Comparison of ENCODE assay signal across 1 cellular context in the genomic region with DNA sequence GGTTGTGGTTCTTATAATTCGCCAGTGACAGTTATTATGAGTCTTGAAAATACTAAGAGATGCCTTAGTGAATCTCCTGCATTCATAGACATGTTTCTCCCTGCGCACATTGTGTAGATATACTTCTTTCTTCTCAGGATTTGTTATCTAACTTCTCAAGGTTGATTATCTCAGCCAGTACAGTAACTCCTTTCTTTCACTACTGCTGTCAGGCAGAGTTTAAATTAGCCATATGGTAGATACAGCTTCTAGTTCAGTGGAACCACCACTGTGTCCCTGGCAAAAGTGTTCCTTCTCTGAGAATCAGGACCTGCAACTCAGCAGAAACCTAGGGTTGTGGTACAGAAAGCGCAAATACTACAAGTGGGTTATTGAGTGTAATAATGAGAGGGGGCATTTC.
TF ChIP-seq lines count a peak whose summit lies in the region.

No MANE protein-coding gene starts in this region.

TF ChIP-seq in K562, 482 proteins besides CTCF, POLR2A, EP300 and RAD21 (continued from another document):
- TF ChIP-seq, protein P1, sequence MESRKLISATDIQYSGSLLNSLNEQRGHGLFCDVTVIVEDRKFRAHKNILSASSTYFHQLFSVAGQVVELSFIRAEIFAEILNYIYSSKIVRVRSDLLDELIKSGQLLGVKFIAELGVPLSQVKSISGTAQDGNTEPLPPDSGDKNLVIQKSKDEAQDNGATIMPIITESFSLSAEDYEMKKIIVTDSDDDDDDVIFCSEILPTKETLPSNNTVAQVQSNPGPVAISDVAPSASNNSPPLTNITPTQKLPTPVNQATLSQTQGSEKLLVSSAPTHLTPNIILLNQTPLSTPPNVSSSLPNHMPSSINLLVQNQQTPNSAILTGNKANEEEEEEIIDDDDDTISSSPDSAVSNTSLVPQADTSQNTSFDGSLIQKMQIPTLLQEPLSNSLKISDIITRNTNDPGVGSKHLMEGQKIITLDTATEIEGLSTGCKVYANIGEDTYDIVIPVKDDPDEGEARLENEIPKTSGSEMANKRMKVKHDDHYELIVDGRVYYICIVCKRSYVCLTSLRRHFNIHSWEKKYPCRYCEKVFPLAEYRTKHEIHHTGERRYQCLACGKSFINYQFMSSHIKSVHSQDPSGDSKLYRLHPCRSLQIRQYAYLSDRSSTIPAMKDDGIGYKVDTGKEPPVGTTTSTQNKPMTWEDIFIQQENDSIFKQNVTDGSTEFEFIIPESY (CRISPR knock-in tag; IDR thresholded peaks at IDR 0.05), result no peak
- TF ChIP-seq ELF1 (tag; IDR thresholded peaks at IDR 0.05) (no peak), ZNF197 (CRISPR knock-in tag; IDR thresholded peaks at IDR 0.05; ENCODE audit: low read depth) (no peak), SMARCC2 (IDR thresholded peaks at IDR 0.05; ENCODE audit: low read depth) (no peak), TCF3 (CRISPR knock-in tag; IDR thresholded peaks at IDR 0.05) (peak; percentile 10; the same call in 1 of the 2 replicates), RBM25 (IDR thresholded peaks at IDR 0.05; ENCODE audit: low read depth, low read length, severe bottlenecking) (no peak), ZNF282 (CRISPR knock-in tag; IDR thresholded peaks at IDR 0.05) (no peak), MYC (IDR thresholded peaks at IDR 0.05; ENCODE audit: low read depth, low read length) (no peak), MYC (CRISPR knock-in tag; IDR thresholded peaks at IDR 0.05; ENCODE audit: borderline replicate concordance, low read depth) (no peak), C11orf30 (IDR thresholded peaks at IDR 0.05; ENCODE audit: low read depth) (peak; percentile 32; the same call in 1 of the 2 replicates), NRF1 (conservative IDR thresholded peaks at IDR 0.05 in 1 of 2, IDR thresholded peaks at IDR 0.05 in 1 of 2) (peak; percentile 48 to 54), ELF2 (CRISPR knock-in tag; IDR thresholded peaks at IDR 0.05) (no peak), TEAD4 (IDR thresholded peaks at IDR 0.05; ENCODE audit: low read length) (peak; percentile 66), TEAD4 (CRISPR knock-in tag; IDR thresholded peaks at IDR 0.05; ENCODE audit: borderline replicate concordance) (no peak), TRIM24 (IDR thresholded peaks at IDR 0.05) (0 out of 4 replicates have a peak, but pooled peaks of 1 of the 2 experiments have one; percentile 28), FOXJ2 (tag; IDR thresholded peaks at IDR 0.05) (no peak), CBFA2T2 (conservative IDR thresholded peaks at IDR 0.05) (0 out of 2 replicates have a peak, but pooled peaks have one; percentile 30), TAL1 (IDR thresholded peaks at IDR 0.05) (no peak; the same call in 1 of the 2 replicates), NR1H2 (CRISPR knock-in tag; IDR thresholded peaks at IDR 0.05) (no peak), PYGO2 (tag; IDR thresholded peaks at IDR 0.05) (no peak), HNRNPL (IDR thresholded peaks at IDR 0.05; ENCODE audit: low read depth, low read length) (no peak), ETV1 (tag; conservative IDR thresholded peaks at IDR 0.05; ENCODE audit: low read depth) (no peak), GATA2 (CRISPR knock-in tag; IDR thresholded peaks at IDR 0.05) (no peak), CBFA2T3 (IDR thresholded peaks at IDR 0.05) (peak; percentile 62)
- TF ChIP-seq, protein P2, sequence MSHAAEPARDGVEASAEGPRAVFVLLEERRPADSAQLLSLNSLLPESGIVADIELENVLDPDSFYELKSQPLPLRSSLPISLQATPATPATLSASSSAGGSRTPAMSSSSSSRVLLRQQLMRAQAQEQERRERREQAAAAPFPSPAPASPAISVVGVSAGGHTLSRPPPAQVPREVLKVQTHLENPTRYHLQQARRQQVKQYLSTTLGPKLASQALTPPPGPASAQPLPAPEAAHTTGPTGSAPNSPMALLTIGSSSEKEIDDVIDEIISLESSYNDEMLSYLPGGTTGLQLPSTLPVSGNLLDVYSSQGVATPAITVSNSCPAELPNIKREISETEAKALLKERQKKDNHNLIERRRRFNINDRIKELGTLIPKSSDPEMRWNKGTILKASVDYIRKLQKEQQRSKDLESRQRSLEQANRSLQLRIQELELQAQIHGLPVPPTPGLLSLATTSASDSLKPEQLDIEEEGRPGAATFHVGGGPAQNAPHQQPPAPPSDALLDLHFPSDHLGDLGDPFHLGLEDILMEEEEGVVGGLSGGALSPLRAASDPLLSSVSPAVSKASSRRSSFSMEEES (CRISPR knock-in tag; IDR thresholded peaks at IDR 0.05), result no peak
- TF ChIP-seq, protein P3, sequence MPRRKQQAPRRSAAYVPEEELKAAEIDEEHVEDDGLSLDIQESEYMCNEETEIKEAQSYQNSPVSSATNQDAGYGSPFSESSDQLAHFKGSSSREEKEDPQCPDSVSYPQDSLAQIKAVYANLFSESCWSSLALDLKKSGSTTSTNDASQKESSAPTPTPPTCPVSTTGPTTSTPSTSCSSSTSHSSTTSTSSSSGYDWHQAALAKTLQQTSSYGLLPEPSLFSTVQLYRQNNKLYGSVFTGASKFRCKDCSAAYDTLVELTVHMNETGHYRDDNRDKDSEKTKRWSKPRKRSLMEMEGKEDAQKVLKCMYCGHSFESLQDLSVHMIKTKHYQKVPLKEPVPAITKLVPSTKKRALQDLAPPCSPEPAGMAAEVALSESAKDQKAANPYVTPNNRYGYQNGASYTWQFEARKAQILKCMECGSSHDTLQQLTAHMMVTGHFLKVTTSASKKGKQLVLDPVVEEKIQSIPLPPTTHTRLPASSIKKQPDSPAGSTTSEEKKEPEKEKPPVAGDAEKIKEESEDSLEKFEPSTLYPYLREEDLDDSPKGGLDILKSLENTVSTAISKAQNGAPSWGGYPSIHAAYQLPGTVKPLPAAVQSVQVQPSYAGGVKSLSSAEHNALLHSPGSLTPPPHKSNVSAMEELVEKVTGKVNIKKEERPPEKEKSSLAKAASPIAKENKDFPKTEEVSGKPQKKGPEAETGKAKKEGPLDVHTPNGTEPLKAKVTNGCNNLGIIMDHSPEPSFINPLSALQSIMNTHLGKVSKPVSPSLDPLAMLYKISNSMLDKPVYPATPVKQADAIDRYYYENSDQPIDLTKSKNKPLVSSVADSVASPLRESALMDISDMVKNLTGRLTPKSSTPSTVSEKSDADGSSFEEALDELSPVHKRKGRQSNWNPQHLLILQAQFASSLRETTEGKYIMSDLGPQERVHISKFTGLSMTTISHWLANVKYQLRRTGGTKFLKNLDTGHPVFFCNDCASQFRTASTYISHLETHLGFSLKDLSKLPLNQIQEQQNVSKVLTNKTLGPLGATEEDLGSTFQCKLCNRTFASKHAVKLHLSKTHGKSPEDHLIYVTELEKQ (CRISPR knock-in tag; IDR thresholded peaks at IDR 0.05), result no peak
TF ChIP-seq in K562: peak in this region for 10.
